In genomic region chr19:55070755-55071502, GRCh38 we compare ENCODE assay signal across 11 cellular contexts. TPM values are rescaled to one million over a fixed set of nuclear protein-coding genes. Genes with fewer than 3 reads are reported as not detected.
DNase-seq lines count a peak whose midpoint lies in the region; ATAC-seq, FAIRE-seq and TF ChIP-seq lines count a peak whose summit lies in the region.
"Had no signal": no experiment of that assay in that cellular context is flagged by ENCODE, and none has a peak within 500 bp of the region (broad histone marks: within the 10 kb centered on the region; RNA-seq: fewer than 3 reads in every experiment).

No MANE protein-coding gene starts in this region.

- 25% methylated on average over 11 of the region's 14 CpGs for WGBS in K562 (ENCODE audit: insufficient coverage, low coverage, missing lambda C conversion rate)

- BruUV-seq in K562 (replicated peaks; lab: Mats Ljungman, UMichigan), result no TSS peak

- CTCF ChIA-PET in K562 (lab: Yijun Ruan, JAX; ENCODE audit: low intra/inter-chr PET ratio), result no interaction called here

- peaks cover 8% of the 10 kb centered on the region for H3F3A ChIP-seq in neural progenitor cell (ENCODE audit: low read depth)

- no peaks in the 10 kb centered on the region for H3K36me3 Mint-ChIP-seq in neural progenitor cell

- no peaks in the 10 kb centered on the region for H3K9me3 ChIP-seq in K562 (replicated peaks; ENCODE audit: control insufficient read depth, insufficient read depth, low read depth, low read length)
- no peaks in the 10 kb centered on the region for H3K9me3 ChIP-seq in neural progenitor cell (ENCODE audit: low read depth)
- H3K9me3 ChIP-seq: upper lobe of right lung had no signal

- no peak for TF ChIP-seq POLR2A in K562 (conservative IDR thresholded peaks at IDR 0.05)

- no peaks in the 10 kb centered on the region for H3K79me2 ChIP-seq in K562 (ENCODE audit: control insufficient read depth, insufficient read depth, low read length)
- no peaks in the 10 kb centered on the region for H3K79me2 ChIP-seq in neural progenitor cell (ENCODE audit: low read depth)

- DNase-seq in DMS53 (lab: John Stamatoyannopoulos, UW), result peak; percentile 86
- DNase-seq in KG1 (lab: John Stamatoyannopoulos, UW), result peak; percentile 16
- DNase-seq in K562 (ENCODE audit: extremely low read depth in 1 of 4, low spot score in 3 of 4), result peak in 3 of 4 experiments; percentile 42 to 67 (median 57)
- peak; percentile 96 for DNase-seq in myocyte (ENCODE audit: low read depth)
- no peak for DNase-seq in frontal cortex (ENCODE audit: low spot score in 2 of 2)
- DNase-seq in stimulated activated CD4-positive, alpha-beta T cell treated with anti-CD3 and anti-CD28 coated beads, Interleukin-12 subunit alpha, Interleukin-12 subunit beta, amount 100 ng/mL, for 4 hours, result no peak
- DNase-seq in neural progenitor cell (ENCODE audit: low spot score), result no peak
- DNase-seq in activated effector memory CD4-positive, alpha-beta T cell treated with Interleukin-2 at 50 U/mL for 16 hours, result no peak
- DNase-seq: activated naive CD8-positive, alpha-beta T cell treated with anti-CD3 and anti-CD28 coated beads, Interleukin-2, amount 50 U/mL, for 24 hours; NCI-H1930; upper lobe of right lung had no signal

- no peak for TF ChIP-seq RAD21 in K562 (CRISPR knock-in tag; conservative IDR thresholded peaks at IDR 0.05 in 1 of 2, IDR thresholded peaks at IDR 0.05 in 1 of 2)

- no peak overlapping the region for H3K27ac Mint-ChIP-seq in neural progenitor cell
- H3K27ac Mint-ChIP-seq: activated naive CD8-positive, alpha-beta T cell treated with anti-CD3 and anti-CD28 coated beads, Interleukin-2, amount 50 U/mL, for 24 hours had no signal

- no peaks in the 10 kb centered on the region for H3K9me1 ChIP-seq in K562 (ENCODE audit: control insufficient read depth, insufficient read depth, low read length)

- H3K27me3 ChIP-seq in K562 (ENCODE audit: control insufficient read depth in 2 of 2, insufficient read depth in 2 of 2, low read length in 2 of 2) (peaks cover 7 to 8% of the 10 kb centered on the region in 2 experiments; a peak in 4 of 5 replicates), neural progenitor cell (peaks cover 100% of the 10 kb centered on the region)

- in situ Hi-C loops in K562 (cut with MboI), result no loop called here

- H3K27me3 Mint-ChIP-seq in neural progenitor cell (ENCODE audit: insufficient read depth, low read depth), result peaks cover 59% of the 10 kb centered on the region

- FAIRE-seq in K562 (lab: Jason Lieb, UNC) (peak; percentile 64), frontal cortex (lab: Jason Lieb, UNC) (no peak)

- H3K4me3 Mint-ChIP-seq in neural progenitor cell, result no peak overlapping the region
- H3K4me3 Mint-ChIP-seq: activated naive CD8-positive, alpha-beta T cell treated with anti-CD3 and anti-CD28 coated beads, Interleukin-2, amount 50 U/mL, for 24 hours had no signal

- TF ChIP-seq CTCF in K562 (IDR thresholded peaks at IDR 0.05 in 2 of 3, conservative IDR thresholded peaks at IDR 0.05 in 1 of 3; ENCODE audit: insufficient read depth in 2 of 3, low read depth in 1 of 3, low read length in 3 of 3), result no peak
- no peak for TF ChIP-seq CTCF in neural progenitor cell (IDR thresholded peaks at IDR 0.05)

- H3K4me3 ChIP-seq in K562 (no peak overlapping the region), neural progenitor cell (no peak overlapping the region)
- H3K4me3 ChIP-seq: upper lobe of right lung had no signal

- no peaks in the 10 kb centered on the region for H3K36me3 ChIP-seq in K562 (ENCODE audit: control insufficient read depth, insufficient read depth, low read length)
- H3K36me3 ChIP-seq in neural progenitor cell, result no peaks in the 10 kb centered on the region
- H3K36me3 ChIP-seq: upper lobe of right lung had no signal

- H3K4me2 ChIP-seq in K562 (ENCODE audit: insufficient read depth, low read length) (no peak overlapping the region), neural progenitor cell (no peak overlapping the region)

- peak; percentile 66 for ATAC-seq in K562
- ATAC-seq: activated naive CD8-positive, alpha-beta T cell treated with anti-CD3 and anti-CD28 coated beads, Interleukin-2, amount 50 U/mL, for 24 hours; upper lobe of right lung had no signal

- peak overlapping the region in 1 of 2 experiments; percentile 36; a peak in 1 of 4 replicates for H3K9ac ChIP-seq in K562 (ENCODE audit: insufficient read depth in 1 of 2, low read depth in 2 of 2, low read length in 2 of 2)
- no peak overlapping the region for H3K9ac ChIP-seq in neural progenitor cell

- TF ChIP-seq EP300 in K562 (IDR thresholded peaks at IDR 0.05; ENCODE audit: low read length), result no peak

- H4K20me1 ChIP-seq in K562 (replicated peaks; ENCODE audit: control insufficient read depth, insufficient read depth, low read length) (no peaks in the 10 kb centered on the region), neural progenitor cell (ENCODE audit: low read depth) (peaks cover 5% of the 10 kb centered on the region)

- peaks cover 8% of the 10 kb centered on the region for H3K4me1 Mint-ChIP-seq in neural progenitor cell

- H2AFZ ChIP-seq in K562 (ENCODE audit: low read depth, low read length), result no peak overlapping the region
- H2AFZ ChIP-seq in neural progenitor cell (replicated peaks), result no peak overlapping the region

- peaks cover 13% of the 10 kb centered on the region for H3K9me3 Mint-ChIP-seq in neural progenitor cell
- H3K9me3 Mint-ChIP-seq: activated naive CD8-positive, alpha-beta T cell treated with anti-CD3 and anti-CD28 coated beads, Interleukin-2, amount 50 U/mL, for 24 hours had no signal

- POLR2A ChIA-PET in K562 (lab: Yijun Ruan, JAX), result interaction anchor here (0.5 to 5.9 kb wide), 4 partner anchors 9 to 404 kb away, joined by 3 to 32 read pairs (median 3); no protein-coding TSS in a partner anchor

- peaks cover 21 to 24% of the 10 kb centered on the region in 2 experiments for H3K4me1 ChIP-seq in K562 (replicated peaks in 1 of 2; ENCODE audit: control insufficient read depth in 2 of 2, insufficient read depth in 2 of 2, low read length in 2 of 2)
- H3K4me1 ChIP-seq in neural progenitor cell, result peaks cover 7% of the 10 kb centered on the region

- intact Hi-C loops in K562 (cut with micrococcal nuclease), result no loop called here

- H3K27ac ChIP-seq in K562 (ENCODE audit: extremely low read depth, low read depth, low read length), result no peak overlapping the region
- no peak overlapping the region for H3K27ac ChIP-seq in neural progenitor cell
- H3K27ac ChIP-seq: upper lobe of right lung had no signal

RNA-seq across cellular contexts. Expression of gene EPS8L1, which starts 4.7 kb away (rescaled TPM):
- 21.2 and 53.9 TPM in 2 replicates for total RNA-seq in K562 (2011; cell fraction: chromatin; rRNA removed; ENCODE audit: low replicate concordance)
- total RNA-seq in K562 (2011; cell fraction: nucleolus; rRNA removed), result 25.4 and 29.5 TPM in 2 replicates
- total RNA-seq in K562 (2011; cell fraction: nucleoplasm; rRNA removed), result 24.6 and 30.8 TPM in 2 replicates
- 18.1 and 21.3 TPM in 2 replicates for total RNA-seq in K562 (2014; rRNA removed)
- total RNA-seq in K562 (2014; rRNA removed; fragmentation: Illumina TruSeq; extraction: Trizol), result 6.8 and 8.0 TPM in 2 replicates
- 9.6 and 11.5 TPM in 2 replicates for total RNA-seq in K562 (2015; rRNA removed; fragmentation: Illumina TruSeq; extraction: Trizol)
- total RNA-seq in K562 (2021), result 17.3 and 18.9 TPM in 2 replicates
- 11.9 and 13.2 TPM in 2 replicates for polyA plus RNA-seq in K562 (2011; rRNA removed)
- polyA plus RNA-seq in K562 (2011; cell fraction: cytosol; rRNA removed), result 9.1 and 15.2 TPM in 2 replicates
- 39.1 and 62.6 TPM in 2 replicates for polyA plus RNA-seq in K562 (2011; cell fraction: nucleus; rRNA removed)
- 22.7 and 23.7 TPM in 2 replicates for polyA plus RNA-seq in K562 (2012)
- polyA plus RNA-seq in K562 (2014; fragmentation: Illumina TruSeq; extraction: Trizol), result 13.5 and 14.0 TPM in 2 replicates
- under 1 TPM; 0.35 to 0.59 TPM for polyA plus RNA-seq in K562 (2014; fragmentation: Nextera tagmentation; extraction: Ambion mirVana)
- polyA plus RNA-seq in K562 (2014; rRNA removed), result 15.9 and 22.1 TPM in 2 replicates
- polyA minus RNA-seq in K562 (2011; rRNA and poly(A)+ RNA removed), result 3.1 and 7.7 TPM in 2 replicates
- 5.2 and 6.4 TPM in 2 replicates for polyA minus RNA-seq in K562 (2011; cell fraction: cytosol; rRNA and poly(A)+ RNA removed)
- polyA minus RNA-seq in K562 (2011; cell fraction: nucleus; rRNA and poly(A)+ RNA removed), result 10.0 and 12.8 TPM in 2 replicates
- 0.78 and 1.4 TPM in 2 replicates for total RNA-seq in myocyte
- polyA plus RNA-seq in myocyte (2012), result 2.2 TPM
- 2.9 TPM for total RNA-seq in frontal cortex
- total RNA-seq in neural progenitor cell (ENCODE audit: low replicate concordance), result 7.0 and 17.5 TPM in 2 replicates

RNA-seq across cellular contexts. Expression of gene RDH13, which starts 8.0 kb away (rescaled TPM):
- 86.2 and 226 TPM in 2 replicates for total RNA-seq in K562 (2011; cell fraction: chromatin; rRNA removed; ENCODE audit: low replicate concordance)
- 132 and 156 TPM in 2 replicates for total RNA-seq in K562 (2011; cell fraction: nucleolus; rRNA removed)
- total RNA-seq in K562 (2011; cell fraction: nucleoplasm; rRNA removed), result 101 and 114 TPM in 2 replicates
- total RNA-seq in K562 (2014; rRNA removed), result 63.2 and 78.7 TPM in 2 replicates
- 25.8 and 29.2 TPM in 2 replicates for total RNA-seq in K562 (2014; rRNA removed; fragmentation: Illumina TruSeq; extraction: Trizol)
- total RNA-seq in K562 (2015; rRNA removed; fragmentation: Illumina TruSeq; extraction: Trizol), result 41.9 and 43.3 TPM in 2 replicates
- 65.7 and 70.3 TPM in 2 replicates for total RNA-seq in K562 (2021)
- polyA plus RNA-seq in K562 (2011; rRNA removed), result 23.3 and 28.6 TPM in 2 replicates
- polyA plus RNA-seq in K562 (2011; cell fraction: cytosol; rRNA removed), result 19.8 and 50.7 TPM in 2 replicates
- polyA plus RNA-seq in K562 (2011; cell fraction: nucleus; rRNA removed), result 75.3 and 114 TPM in 2 replicates
- polyA plus RNA-seq in K562 (2012), result 36.1 and 51.9 TPM in 2 replicates
- 39.5 and 44.9 TPM in 2 replicates for polyA plus RNA-seq in K562 (2014; fragmentation: Illumina TruSeq; extraction: Trizol)
- polyA plus RNA-seq in K562 (2014; fragmentation: Nextera tagmentation; extraction: Ambion mirVana), result 1 to 10 TPM; 7.5 to 9.8 TPM
- polyA plus RNA-seq in K562 (2014; rRNA removed), result 51.2 and 53.8 TPM in 2 replicates
- 19.9 and 43.3 TPM in 2 replicates for polyA minus RNA-seq in K562 (2011; rRNA and poly(A)+ RNA removed)
- polyA minus RNA-seq in K562 (2011; cell fraction: cytosol; rRNA and poly(A)+ RNA removed), result 18.3 and 33.0 TPM in 2 replicates
- polyA minus RNA-seq in K562 (2011; cell fraction: nucleus; rRNA and poly(A)+ RNA removed), result 32.5 and 38.9 TPM in 2 replicates
- 4.9 and 9.4 TPM in 2 replicates for total RNA-seq in myocyte
- 9.3 TPM for polyA plus RNA-seq in myocyte (2012)
- 14.3 TPM for total RNA-seq in frontal cortex
- total RNA-seq in neural progenitor cell (ENCODE audit: low replicate concordance), result 9.0 and 9.4 TPM in 2 replicates

RNA-seq across cellular contexts. Expression of gene GP6, which starts 32.9 kb away (rescaled TPM):
- 21.2 and 44.5 TPM in 2 replicates for total RNA-seq in K562 (2011; cell fraction: chromatin; rRNA removed; ENCODE audit: low replicate concordance)
- 22.6 and 39.5 TPM in 2 replicates for total RNA-seq in K562 (2011; cell fraction: nucleolus; rRNA removed)
- total RNA-seq in K562 (2011; cell fraction: nucleoplasm; rRNA removed), result 29.0 and 50.9 TPM in 2 replicates
- total RNA-seq in K562 (2014; rRNA removed) (9.7 and 14.7 TPM in 2 replicates), K562 (2014; rRNA removed; fragmentation: Illumina TruSeq; extraction: Trizol) (5.7 and 7.3 TPM in 2 replicates), K562 (2015; rRNA removed; fragmentation: Illumina TruSeq; extraction: Trizol) (3.1 and 3.2 TPM in 2 replicates), K562 (2021) (13.8 and 21.1 TPM in 2 replicates), myocyte (not detected in 2 replicates), frontal cortex (under 0.01 TPM), neural progenitor cell (ENCODE audit: low replicate concordance) (not detected in 2 replicates)
- polyA plus RNA-seq in K562 (2011; rRNA removed) (4.6 and 15.8 TPM in 2 replicates), K562 (2014; fragmentation: Illumina TruSeq; extraction: Trizol) (19.6 and 26.5 TPM in 2 replicates), K562 (2014; fragmentation: Nextera tagmentation; extraction: Ambion mirVana) (1 to 10 TPM; 5.4 to 5.7 TPM), K562 (2014; rRNA removed) (12.4 and 17.5 TPM in 2 replicates)
- polyA plus RNA-seq in K562 (2011; cell fraction: cytosol; rRNA removed), result 4.3 and 28.1 TPM in 2 replicates
- 3.8 and 33.4 TPM in 2 replicates for polyA plus RNA-seq in K562 (2011; cell fraction: nucleus; rRNA removed)
- polyA plus RNA-seq in K562 (2012), result 6.4 and 10.7 TPM in 2 replicates
- polyA minus RNA-seq in K562 (2011; rRNA and poly(A)+ RNA removed), result 1.9 and 8.0 TPM in 2 replicates
- 3.7 and 9.2 TPM in 2 replicates for polyA minus RNA-seq in K562 (2011; cell fraction: cytosol; rRNA and poly(A)+ RNA removed)
- polyA minus RNA-seq in K562 (2011; cell fraction: nucleus; rRNA and poly(A)+ RNA removed), result 1.9 and 6.6 TPM in 2 replicates
- not detected for polyA plus RNA-seq in myocyte (2012)

RNA-seq across cellular contexts. Expression of gene PPP1R12C, which starts 46.5 kb away (rescaled TPM):
- total RNA-seq in K562 (2011; cell fraction: chromatin; rRNA removed; ENCODE audit: low replicate concordance), result 103 and 282 TPM in 2 replicates
- 185 and 189 TPM in 2 replicates for total RNA-seq in K562 (2011; cell fraction: nucleolus; rRNA removed)
- 126 and 131 TPM in 2 replicates for total RNA-seq in K562 (2011; cell fraction: nucleoplasm; rRNA removed)
- total RNA-seq in K562 (2014; rRNA removed) (93.5 and 119 TPM in 2 replicates), K562 (2014; rRNA removed; fragmentation: Illumina TruSeq; extraction: Trizol) (16.3 and 21.9 TPM in 2 replicates), K562 (2015; rRNA removed; fragmentation: Illumina TruSeq; extraction: Trizol) (54.1 and 54.3 TPM in 2 replicates), K562 (2021) (89.7 and 110 TPM in 2 replicates), myocyte (43.5 and 46.8 TPM in 2 replicates), frontal cortex (16.7 TPM), neural progenitor cell (ENCODE audit: low replicate concordance) (21.8 and 62.7 TPM in 2 replicates)
- polyA plus RNA-seq in K562 (2011; rRNA removed) (31.6 and 39.7 TPM in 2 replicates), K562 (2014; fragmentation: Illumina TruSeq; extraction: Trizol) (33.7 and 54.3 TPM in 2 replicates), K562 (2014; fragmentation: Nextera tagmentation; extraction: Ambion mirVana) (1 to 10 TPM; 1.8 to 2.7 TPM), K562 (2014; rRNA removed) (125 and 136 TPM in 2 replicates)
- polyA plus RNA-seq in K562 (2011; cell fraction: cytosol; rRNA removed), result 21.4 and 48.7 TPM in 2 replicates
- polyA plus RNA-seq in K562 (2011; cell fraction: nucleus; rRNA removed), result 238 and 450 TPM in 2 replicates
- 76.7 and 102 TPM in 2 replicates for polyA plus RNA-seq in K562 (2012)
- 5.9 and 7.7 TPM in 2 replicates for polyA minus RNA-seq in K562 (2011; rRNA and poly(A)+ RNA removed)
- polyA minus RNA-seq in K562 (2011; cell fraction: cytosol; rRNA and poly(A)+ RNA removed), result 15.9 and 20.8 TPM in 2 replicates
- 53.1 and 57.2 TPM in 2 replicates for polyA minus RNA-seq in K562 (2011; cell fraction: nucleus; rRNA and poly(A)+ RNA removed)
- polyA plus RNA-seq in myocyte (2012), result 60.8 TPM

Comparison
In these comparisons a context has a peak if more than half of its experiments do, and no peak if none do; other contexts are left out.
1. DNase-seq: peak in DMS53 (single experiment), KG1 (single experiment), K562 (3 of 4) and myocyte (single experiment); none in frontal cortex (0 of 2), stimulated activated CD4-positive, alpha-beta T cell treated with anti-CD3 and anti-CD28 coated beads, Interleukin-12 subunit alpha, Interleukin-12 subunit beta, amount 100 ng/mL, for 4 hours (single experiment), neural progenitor cell (single experiment) and activated effector memory CD4-positive, alpha-beta T cell treated with Interleukin-2 at 50 U/mL for 16 hours (single experiment).